18 cellular contexts compared by ENCODE assay signal in the genomic region with DNA sequence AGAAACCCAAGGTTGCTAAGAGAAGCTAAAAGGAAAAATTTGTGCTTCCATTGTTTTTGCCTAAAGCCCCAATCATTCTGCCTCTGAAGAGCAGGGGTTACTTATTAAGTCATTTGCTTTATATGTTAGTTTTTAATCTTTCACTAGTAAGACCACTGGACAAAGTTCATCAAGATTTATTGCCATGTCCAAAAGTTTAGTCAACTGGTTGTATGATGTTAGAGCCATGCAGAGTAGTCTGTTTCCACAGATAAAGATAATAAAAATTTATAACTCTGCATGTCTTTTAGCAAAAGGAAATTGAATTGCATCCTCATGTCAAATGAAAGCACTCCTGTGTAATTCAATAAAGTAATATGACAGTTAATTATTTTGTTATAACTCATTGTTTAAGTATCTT.
"Had no signal": no experiment of that assay in that cellular context is flagged by ENCODE, and none has a peak within 500 bp of the region (broad histone marks: within the 10 kb centered on the region; RNA-seq: fewer than 3 reads in every experiment).

No MANE protein-coding gene starts in this region.

- ATAC-seq: effector memory CD8-positive, alpha-beta T cell; foreskin keratinocyte; gastroesophageal sphincter; heart left ventricle; left cardiac atrium; left lung; left ventricle myocardium superior; lower lobe of right lung had no signal

- H3K9me3 ChIP-seq: colonic mucosa, esophagus muscularis mucosa, gastroesophageal sphincter, heart left ventricle, left lung, lower lobe of right lung had no signal

- DNase-seq: colonic mucosa; cortex of kidney; effector CD8-positive, alpha-beta T cell; effector memory CD8-positive, alpha-beta T cell; foreskin keratinocyte; heart left ventricle; hippocampal formation; left cardiac atrium; left lung; left ventricle myocardium superior; lower lobe of right lung; mesenchymal stem cell had no signal

- FAIRE-seq: endothelial cell of umbilical vein, frontal cortex, islet of Langerhans, keratinocyte had no signal

- H3K4me1 ChIP-seq: colonic mucosa, esophagus muscularis mucosa, foreskin keratinocyte, gastroesophageal sphincter, heart left ventricle, left lung, lower lobe of right lung had no signal

- H3K4me3 ChIP-seq: colonic mucosa, esophagus muscularis mucosa, gastroesophageal sphincter, heart left ventricle, left lung, lower lobe of right lung had no signal

- H3K36me3 ChIP-seq: colonic mucosa, esophagus muscularis mucosa, gastroesophageal sphincter, heart left ventricle, left lung, lower lobe of right lung had no signal
